In the genomic region with DNA sequence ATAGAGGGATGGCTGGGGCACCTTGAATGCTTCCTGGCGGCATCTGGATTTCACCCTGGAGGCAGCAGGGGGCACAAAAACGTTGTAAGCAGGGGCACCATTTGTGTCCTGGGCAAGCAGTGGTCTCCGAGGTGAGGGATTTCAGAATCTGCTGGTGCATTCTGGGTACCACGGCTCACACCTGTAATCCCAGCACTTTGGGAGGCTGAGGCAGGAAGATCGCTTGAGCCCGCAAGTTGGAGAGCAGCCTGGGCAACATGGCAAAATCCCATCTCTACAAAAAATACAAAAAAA, we compare ENCODE assay signal across 12 cellular contexts. TPM values are rescaled to one million over a fixed set of nuclear protein-coding genes. Genes with fewer than 3 reads are reported as not detected.
DNase-seq lines count a peak whose midpoint lies in the region; ATAC-seq, FAIRE-seq and TF ChIP-seq lines count a peak whose summit lies in the region.
"Had no signal": no experiment of that assay in that cellular context is flagged by ENCODE, and none has a peak within 500 bp of the region (broad histone marks: within the 10 kb centered on the region; RNA-seq: fewer than 3 reads in every experiment).

No MANE protein-coding gene starts in this region.

- in situ Hi-C loops in HepG2 (cut with HindIII; ENCODE audit: extremely low pct_ligation_motif_present, low pct_unique_long_range_greater_than_20kb), result no loop called here

- intact Hi-C loops in activated CD4-positive, alpha-beta memory T cell treated with anti-CD3 and anti-CD28 coated beads for 36 hours (cut with micrococcal nuclease), result no loop called here
- intact Hi-C loops in HepG2 (cut with micrococcal nuclease; ENCODE audit: unreplicated experiment), result loop anchor here (2.0 to 5.0 kb wide), 3 partner anchors 16 to 94 kb away; a partner anchor contains a TSS

- no peaks in the 10 kb centered on the region for H3K79me2 ChIP-seq in HepG2 (ENCODE audit: insufficient read depth, low read length)

- no peak for DNase-seq in activated CD4-positive, alpha-beta memory T cell treated with anti-CD3 and anti-CD28 coated beads, Interleukin-2, amount 10 ng/mL, durations not matched to agents 7 days and 5 days
- DNase-seq in activated CD4-positive, alpha-beta memory T cell treated with anti-CD3 and anti-CD28 coated beads for 36 hours, result no peak
- DNase-seq in Peyer's patch, result no peak
- DNase-seq in HepG2 (ENCODE audit: low spot score), result no peak
- no peak for DNase-seq in stimulated activated effector memory CD8-positive, alpha-beta T cell treated with anti-CD3 and anti-CD28 coated beads, Interleukin-12 subunit alpha, Interleukin-12 subunit beta, amount 100 ng/mL, for 72 hours (ENCODE audit: low spot score in 2 of 2)
- no peak for DNase-seq in NCI-H2227 treated with DMSO at 0.1 percent for 48 hours (lab: John Stamatoyannopoulos, UW)
- no peak for DNase-seq in Ammon's horn (ENCODE audit: low spot score)
- no peak for DNase-seq in SHP77 (lab: John Stamatoyannopoulos, UW)
- DNase-seq: activated T-cell treated with anti-CD3 and anti-CD28 coated beads for 4 hours had no signal

- BruUV-seq in HepG2 (replicated peaks; lab: Mats Ljungman, UMichigan), result TSS peak; percentile 41

- peak overlapping the region; percentile 94 for H3K27ac Mint-ChIP-seq in activated CD4-positive, alpha-beta memory T cell treated with anti-CD3 and anti-CD28 coated beads, Interleukin-2, amount 10 ng/mL, durations not matched to agents 7 days and 5 days
- no peak overlapping the region for H3K27ac Mint-ChIP-seq in activated CD4-positive, alpha-beta memory T cell treated with anti-CD3 and anti-CD28 coated beads for 36 hours
- peak overlapping the region; percentile 87 for H3K27ac Mint-ChIP-seq in stimulated activated effector memory CD8-positive, alpha-beta T cell treated with anti-CD3 and anti-CD28 coated beads, Interleukin-12 subunit alpha, Interleukin-12 subunit beta, amount 100 ng/mL, for 72 hours
- H3K27ac Mint-ChIP-seq: WTC11 had no signal

- no peaks in the 10 kb centered on the region for H3K27me3 Mint-ChIP-seq in activated CD4-positive, alpha-beta memory T cell treated with anti-CD3 and anti-CD28 coated beads, Interleukin-2, amount 10 ng/mL, durations not matched to agents 7 days and 5 days
- H3K27me3 Mint-ChIP-seq in activated CD4-positive, alpha-beta memory T cell treated with anti-CD3 and anti-CD28 coated beads for 36 hours, result no peaks in the 10 kb centered on the region

- peaks cover 50% of the 10 kb centered on the region for H3K4me1 Mint-ChIP-seq in activated CD4-positive, alpha-beta memory T cell treated with anti-CD3 and anti-CD28 coated beads, Interleukin-2, amount 10 ng/mL, durations not matched to agents 7 days and 5 days
- H3K4me1 Mint-ChIP-seq in activated CD4-positive, alpha-beta memory T cell treated with anti-CD3 and anti-CD28 coated beads for 36 hours (ENCODE audit: low read depth), result peaks cover 25% of the 10 kb centered on the region
- peaks cover 26% of the 10 kb centered on the region for H3K4me1 Mint-ChIP-seq in stimulated activated effector memory CD8-positive, alpha-beta T cell treated with anti-CD3 and anti-CD28 coated beads, Interleukin-12 subunit alpha, Interleukin-12 subunit beta, amount 100 ng/mL, for 72 hours

- peaks cover 11% of the 10 kb centered on the region for H3K9me3 Mint-ChIP-seq in activated CD4-positive, alpha-beta memory T cell treated with anti-CD3 and anti-CD28 coated beads, Interleukin-2, amount 10 ng/mL, durations not matched to agents 7 days and 5 days
- H3K9me3 Mint-ChIP-seq in activated CD4-positive, alpha-beta memory T cell treated with anti-CD3 and anti-CD28 coated beads for 36 hours, result peaks cover 16% of the 10 kb centered on the region
- H3K9me3 Mint-ChIP-seq in stimulated activated effector memory CD8-positive, alpha-beta T cell treated with anti-CD3 and anti-CD28 coated beads, Interleukin-12 subunit alpha, Interleukin-12 subunit beta, amount 100 ng/mL, for 72 hours, result no peaks in the 10 kb centered on the region

- CTCF ChIA-PET in activated CD4-positive, alpha-beta memory T cell treated with anti-CD3 and anti-CD28 coated beads, Interleukin-2, amount 10 ng/mL, durations not matched to agents 7 days and 5 days (lab: Charles Lee), result interaction anchor here (0.9 to 3.0 kb wide), 4 partner anchors 16 to 49 kb away, joined by 3 to 13 read pairs (median 10); a partner anchor contains a TSS
- CTCF ChIA-PET in activated CD4-positive, alpha-beta memory T cell treated with anti-CD3 and anti-CD28 coated beads for 36 hours (lab: Charles Lee), result interaction anchor here (0.9 to 4.5 kb wide), 7 partner anchors 16 to 172 kb away, joined by 3 to 30 read pairs (median 4); a partner anchor contains a TSS
- CTCF ChIA-PET in HepG2 (lab: Yijun Ruan, JAX; ENCODE audit: low intra/inter-chr PET ratio, low total read pairs), result interaction anchor here (2.4 to 3.7 kb wide), 2 partner anchors 17 to 24 kb away, joined by 6 to 12 read pairs; a partner anchor contains a TSS

- 13% methylated on average over 4 of the region's 6 CpGs for WGBS in HepG2 (ENCODE audit: low lambda C conversion rate)

- H3K36me3 Mint-ChIP-seq in activated CD4-positive, alpha-beta memory T cell treated with anti-CD3 and anti-CD28 coated beads, Interleukin-2, amount 10 ng/mL, durations not matched to agents 7 days and 5 days (ENCODE audit: low read depth), result peaks cover 18% of the 10 kb centered on the region
- peaks cover 12% of the 10 kb centered on the region for H3K36me3 Mint-ChIP-seq in activated CD4-positive, alpha-beta memory T cell treated with anti-CD3 and anti-CD28 coated beads for 36 hours
- H3K36me3 Mint-ChIP-seq in stimulated activated effector memory CD8-positive, alpha-beta T cell treated with anti-CD3 and anti-CD28 coated beads, Interleukin-12 subunit alpha, Interleukin-12 subunit beta, amount 100 ng/mL, for 72 hours, result no peaks in the 10 kb centered on the region

- TF ChIP-seq CTCF in Peyer's patch (IDR thresholded peaks at IDR 0.05) (no peak), HepG2 (CRISPR knock-in tag; IDR thresholded peaks at IDR 0.05) (no peak)

- no peak for TF ChIP-seq RAD21 in HepG2 (CRISPR knock-in tag; IDR thresholded peaks at IDR 0.05)

- no peak for ATAC-seq in HepG2
- ATAC-seq in stimulated activated effector memory CD8-positive, alpha-beta T cell treated with anti-CD3 and anti-CD28 coated beads, Interleukin-12 subunit alpha, Interleukin-12 subunit beta, amount 100 ng/mL, for 72 hours, result no peak

- H3K36me3 ChIP-seq in Peyer's patch (no peaks in the 10 kb centered on the region), HepG2 (replicated peaks in 1 of 2; ENCODE audit: control insufficient read depth in 1 of 2, insufficient read depth in 2 of 2, low read length in 2 of 2) (no peaks in the 10 kb centered on the region)

- no peak for TF ChIP-seq POLR2A in Peyer's patch (IDR thresholded peaks at IDR 0.05)
- TF ChIP-seq POLR2A in HepG2 (IDR thresholded peaks at IDR 0.05; ENCODE audit: insufficient read depth in 1 of 2, low read depth in 2 of 2, low read length in 2 of 2), result no peak

- peaks cover 0 to 24% (median 7%) of the 10 kb centered on the region in 4 donors for H3K4me1 ChIP-seq in Peyer's patch
- peaks cover 62% of the 10 kb centered on the region for H3K4me1 ChIP-seq in HepG2 (ENCODE audit: insufficient read depth, low read length)

- H2AFZ ChIP-seq in HepG2 (ENCODE audit: low read length), result no peak overlapping the region

- peak overlapping the region in 3 of 4 donors; percentile 58 to 84 (median 75) for H3K27ac ChIP-seq in Peyer's patch
- peak overlapping the region; percentile 99 for H3K27ac ChIP-seq in HepG2 (ENCODE audit: extremely low read length, insufficient read depth, low read length)

- no peak for FAIRE-seq in HepG2 (lab: Jason Lieb, UNC)
- FAIRE-seq: GM18507, GM19239 had no signal

- H3K4me3 ChIP-seq in Peyer's patch (no peak overlapping the region), HepG2 (replicated peaks in 1 of 3; ENCODE audit: insufficient read depth in 1 of 3, low read depth in 2 of 3, low read length in 3 of 3) (peak overlapping the region; percentile 33 to 69 (median 38); a peak in 5 of 6 replicates)

- POLR2A ChIA-PET in activated CD4-positive, alpha-beta memory T cell treated with anti-CD3 and anti-CD28 coated beads, Interleukin-2, amount 10 ng/mL, durations not matched to agents 7 days and 5 days (lab: Charles Lee), result interaction anchor here (0.7 to 3.1 kb wide), 8 partner anchors 12 to 175 kb away, joined by 3 to 28 read pairs (median 4); a partner anchor contains a TSS
- POLR2A ChIA-PET in activated CD4-positive, alpha-beta memory T cell treated with anti-CD3 and anti-CD28 coated beads for 36 hours (lab: Charles Lee), result interaction anchor here (1.0 kb wide), 1 partner anchor 178 kb away, joined by 3 read pairs; no protein-coding TSS in a partner anchor
- POLR2A ChIA-PET in HepG2 (lab: Yijun Ruan, JAX), result interaction anchor here (0.8 to 7.5 kb wide), 41 partner anchors 8 to 219 kb away, joined by 3 to 215 read pairs (median 5); a partner anchor contains a TSS

- H3K27me3 ChIP-seq in Peyer's patch (no peaks in the 10 kb centered on the region), HepG2 (ENCODE audit: control insufficient read depth in 1 of 2, insufficient read depth in 2 of 2, low read length in 2 of 2) (no peaks in the 10 kb centered on the region)

- H3K4me2 ChIP-seq in HepG2 (ENCODE audit: low read depth, low read length), result peak overlapping the region; percentile 77

- H3K4me3 Mint-ChIP-seq in activated CD4-positive, alpha-beta memory T cell treated with anti-CD3 and anti-CD28 coated beads, Interleukin-2, amount 10 ng/mL, durations not matched to agents 7 days and 5 days, result no peak overlapping the region
- H3K4me3 Mint-ChIP-seq in activated CD4-positive, alpha-beta memory T cell treated with anti-CD3 and anti-CD28 coated beads for 36 hours, result no peak overlapping the region
- H3K4me3 Mint-ChIP-seq in stimulated activated effector memory CD8-positive, alpha-beta T cell treated with anti-CD3 and anti-CD28 coated beads, Interleukin-12 subunit alpha, Interleukin-12 subunit beta, amount 100 ng/mL, for 72 hours, result peak overlapping the region; percentile 65
- H3K4me3 Mint-ChIP-seq: WTC11 had no signal

- TF ChIP-seq EP300 in HepG2 (IDR thresholded peaks at IDR 0.05; ENCODE audit: low read depth in 2 of 2, low read length in 2 of 2), result no peak
- TF ChIP-seq EP300 in HepG2 (CRISPR knock-in tag; IDR thresholded peaks at IDR 0.05; ENCODE audit: borderline replicate concordance), result no peak

- no peaks in the 10 kb centered on the region for H4K20me1 ChIP-seq in HepG2 (ENCODE audit: insufficient read depth, low read length)

- H3K9ac ChIP-seq in HepG2 (ENCODE audit: insufficient read depth, low read depth, low read length), result peak overlapping the region; percentile 86

- H3K9me3 ChIP-seq in Peyer's patch (no peaks in the 10 kb centered on the region), HepG2 (ENCODE audit: low read length) (peaks cover 11% of the 10 kb centered on the region)

RNA-seq across cellular contexts. Expression of a gene that starts 16.8 kb away (rescaled TPM):
- 10 to 100 TPM; 53.7 to 55.3 TPM for total RNA-seq in activated CD4-positive, alpha-beta memory T cell treated with anti-CD3 and anti-CD28 coated beads, Interleukin-2, amount 10 ng/mL, durations not matched to agents 7 days and 5 days
- 10 to 100 TPM; 37.1 to 37.3 TPM for total RNA-seq in activated CD4-positive, alpha-beta memory T cell treated with anti-CD3 and anti-CD28 coated beads for 36 hours
- total RNA-seq in Peyer's patch (10 to 100 TPM; 44.8 to 67.7 (median 55.7) TPM), HepG2 (2016; rRNA removed; fragmentation: Illumina TruSeq; extraction: Trizol) (46.5 and 53.3 TPM in 2 replicates)
- total RNA-seq in HepG2 (2016; cell fraction: cytosol; rRNA removed; fragmentation: Illumina TruSeq; extraction: Trizol; ENCODE audit: low read depth), result 65.4 and 73.2 TPM in 2 replicates
- 45.9 and 47.6 TPM in 2 replicates for total RNA-seq in HepG2 (2016; cell fraction: insoluble cytoplasmic fraction; rRNA removed; fragmentation: Illumina TruSeq; extraction: Trizol)
- 39.0 and 41.3 TPM in 2 replicates for total RNA-seq in HepG2 (2016; cell fraction: membrane; rRNA removed; fragmentation: Illumina TruSeq; extraction: Trizol)
- 38.2 and 42.5 TPM in 2 replicates for total RNA-seq in HepG2 (2016; cell fraction: nucleus; rRNA removed; fragmentation: Illumina TruSeq; extraction: Trizol)
- 29.5 and 31.8 TPM in 2 replicates for polyA plus RNA-seq in HepG2 (2011; rRNA removed)
- 29.0 and 31.7 TPM in 2 replicates for polyA plus RNA-seq in HepG2 (2011; cell fraction: cytosol; rRNA removed)
- 29.6 and 30.6 TPM in 2 replicates for polyA plus RNA-seq in HepG2 (2011; cell fraction: nucleus; rRNA removed)
- 31.1 and 34.7 TPM in 2 replicates for polyA plus RNA-seq in HepG2 (2012)
- polyA plus RNA-seq in HepG2 (2016; cell fraction: cytosol; fragmentation: Illumina TruSeq; extraction: Trizol; ENCODE audit: low read depth), result 5.0 TPM in 2 replicates
- 34.0 and 38.1 TPM in 2 replicates for polyA plus RNA-seq in HepG2 (2016; cell fraction: insoluble cytoplasmic fraction; fragmentation: Illumina TruSeq; extraction: Trizol; ENCODE audit: low read depth)
- 15.8 and 17.3 TPM in 2 replicates for polyA plus RNA-seq in HepG2 (2016; cell fraction: membrane; fragmentation: Illumina TruSeq; extraction: Trizol; ENCODE audit: low read depth)
- 42.2 and 45.1 TPM in 2 replicates for polyA plus RNA-seq in HepG2 (2016; cell fraction: nucleus; fragmentation: Illumina TruSeq; extraction: Trizol; ENCODE audit: insufficient read depth, low read depth)
- 34.1 and 63.3 TPM in 2 replicates for polyA minus RNA-seq in HepG2 (2011; rRNA and poly(A)+ RNA removed; ENCODE audit: low replicate concordance)
- polyA minus RNA-seq in HepG2 (2011; cell fraction: cytosol; rRNA and poly(A)+ RNA removed), result 21.7 and 28.5 TPM in 2 replicates
- 25.8 and 31.3 TPM in 2 replicates for polyA minus RNA-seq in HepG2 (2011; cell fraction: nucleus; rRNA and poly(A)+ RNA removed)

Comparison
In these comparisons a context has a peak if more than half of its experiments do, and no peak if none do; other contexts are left out.
1. H3K4me3 ChIP-seq: peak in HepG2 (3 of 3); none in Peyer's patch (0 of 4).